In the genomic region with DNA sequence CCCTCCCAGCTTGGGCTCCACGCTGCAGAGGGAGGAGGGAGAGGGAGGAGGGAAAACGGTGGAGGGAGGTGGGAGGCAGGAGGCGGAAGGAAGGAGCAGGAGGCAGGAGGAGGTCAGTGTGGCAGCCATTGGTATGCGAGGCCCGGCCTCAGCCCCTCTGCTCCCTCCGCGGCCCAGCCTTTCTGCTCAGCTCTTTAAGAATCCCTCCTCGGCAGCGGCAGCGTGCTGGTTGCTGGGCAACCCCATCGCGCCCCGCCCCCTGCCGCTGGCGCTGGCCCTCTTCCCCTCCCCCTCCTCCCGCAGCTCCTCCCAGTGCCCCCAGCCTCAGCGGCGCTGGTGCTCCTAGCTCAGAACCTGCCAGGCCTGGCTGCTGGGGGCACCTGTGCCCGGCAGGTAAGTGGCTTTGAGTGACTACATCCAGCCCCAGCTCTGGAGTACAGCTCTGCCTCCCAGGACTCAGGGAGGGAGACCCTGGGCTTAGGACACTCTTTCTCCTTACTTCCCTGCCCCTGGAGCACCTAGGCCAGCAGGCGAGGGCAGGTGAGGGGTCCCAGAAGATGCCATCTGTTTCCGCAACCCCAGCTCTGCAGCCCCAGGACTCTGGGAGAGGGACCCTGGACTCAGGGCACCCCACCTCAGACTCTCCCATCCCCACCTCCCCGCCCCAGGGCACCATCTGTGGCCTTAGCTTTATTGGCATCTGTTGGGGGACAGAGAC, we compare ENCODE assay signal across 11 cellular contexts. TPM values are rescaled to one million over a fixed set of nuclear protein-coding genes. Genes with fewer than 3 reads are reported as not detected.
DNase-seq lines count a peak whose midpoint lies in the region; ATAC-seq and TF ChIP-seq lines count a peak whose summit lies in the region.
"Had no signal": no experiment of that assay in that cellular context is flagged by ENCODE, and none has a peak within 500 bp of the region (broad histone marks: within the 10 kb centered on the region; RNA-seq: fewer than 3 reads in every experiment).

No MANE protein-coding gene starts in this region.

- H3K9me3 Mint-ChIP-seq in WTC11, result no peaks in the 10 kb centered on the region

- H3K4me3 Mint-ChIP-seq in WTC11, result no peak overlapping the region

- POLR2A ChIA-PET in WTC11 (lab: Charles Lee), result interaction anchor here (0.6 to 1.6 kb wide), 5 partner anchors 28 to 173 kb away, joined by 4 to 8 read pairs (median 6); no protein-coding TSS in a partner anchor

- no peaks in the 10 kb centered on the region for H3K9me3 ChIP-seq in mesodermal cell (ENCODE audit: control insufficient read depth, low read length)

- H3K4me1 Mint-ChIP-seq in WTC11, result peaks cover 53% of the 10 kb centered on the region

- H3K36me3 Mint-ChIP-seq in WTC11, result no peaks in the 10 kb centered on the region

- WGBS in mesodermal cell (ENCODE audit: insufficient coverage in 2 of 2), 2 experiments, result 15 to 20% methylated on average over 9 to 13 of the region's 22 CpGs

- H3K27ac ChIP-seq in mesodermal cell (ENCODE audit: low read depth, low read length, severe bottlenecking), result peak overlapping the region; percentile 69
- H3K27ac ChIP-seq: 22Rv1 had no signal

- DNase-seq in DMS 273 (lab: John Stamatoyannopoulos, UW; ENCODE audit: unreplicated experiment), result peak; percentile 32
- no peak for DNase-seq in DMS 273 treated with DMSO at 0.1 percent for 48 hours (lab: John Stamatoyannopoulos, UW)
- peak; percentile 45 for DNase-seq in NCI-H128 (lab: John Stamatoyannopoulos, UW; ENCODE audit: unreplicated experiment)
- DNase-seq in WTC11 (ENCODE audit: low spot score), result peak; percentile 87
- no peak for DNase-seq in NCI-H226
- DNase-seq: amniotic stem cell, T1000 had no signal

- peaks cover 44% of the 10 kb centered on the region for H3K4me1 ChIP-seq in mesodermal cell (ENCODE audit: control insufficient read depth, insufficient read depth, low read length, poor library complexity, severe bottlenecking)

- ATAC-seq in WTC11, result peak; percentile 70
- ATAC-seq in HG03442 (IDR thresholded peaks at IDR 0.05; ENCODE audit: unreplicated experiment), result no peak
- no peak for ATAC-seq in HG02571 (IDR thresholded peaks at IDR 0.05; ENCODE audit: unreplicated experiment)

- CTCF ChIA-PET in WTC11 (lab: Charles Lee), result interaction anchor here (0.6 to 3.4 kb wide), 13 partner anchors 9 to 1034 kb away, joined by 3 to 37 read pairs (median 4); no protein-coding TSS in a partner anchor

- no peak overlapping the region for H3K4me3 ChIP-seq in mesodermal cell (ENCODE audit: extremely low read depth, insufficient read depth, low read length, poor library complexity, severe bottlenecking)

- no peaks in the 10 kb centered on the region for H3K36me3 ChIP-seq in mesodermal cell (ENCODE audit: control insufficient read depth, insufficient read depth, low read length)

- H3K27me3 Mint-ChIP-seq in WTC11 (ENCODE audit: low read depth), result peaks cover 69% of the 10 kb centered on the region

- no peak overlapping the region for H3K27ac Mint-ChIP-seq in WTC11

- no peak for TF ChIP-seq CTCF in WTC11 (IDR thresholded peaks at IDR 0.05)

TF ChIP-seq in WTC11, 78 proteins besides CTCF, POLR2A, EP300 and RAD21:
- TF ChIP-seq SMAD3 (CRISPR knock-in tag; IDR thresholded peaks at IDR 0.05; ENCODE audit: borderline replicate concordance), result no peak
- TF ChIP-seq, protein P1, sequence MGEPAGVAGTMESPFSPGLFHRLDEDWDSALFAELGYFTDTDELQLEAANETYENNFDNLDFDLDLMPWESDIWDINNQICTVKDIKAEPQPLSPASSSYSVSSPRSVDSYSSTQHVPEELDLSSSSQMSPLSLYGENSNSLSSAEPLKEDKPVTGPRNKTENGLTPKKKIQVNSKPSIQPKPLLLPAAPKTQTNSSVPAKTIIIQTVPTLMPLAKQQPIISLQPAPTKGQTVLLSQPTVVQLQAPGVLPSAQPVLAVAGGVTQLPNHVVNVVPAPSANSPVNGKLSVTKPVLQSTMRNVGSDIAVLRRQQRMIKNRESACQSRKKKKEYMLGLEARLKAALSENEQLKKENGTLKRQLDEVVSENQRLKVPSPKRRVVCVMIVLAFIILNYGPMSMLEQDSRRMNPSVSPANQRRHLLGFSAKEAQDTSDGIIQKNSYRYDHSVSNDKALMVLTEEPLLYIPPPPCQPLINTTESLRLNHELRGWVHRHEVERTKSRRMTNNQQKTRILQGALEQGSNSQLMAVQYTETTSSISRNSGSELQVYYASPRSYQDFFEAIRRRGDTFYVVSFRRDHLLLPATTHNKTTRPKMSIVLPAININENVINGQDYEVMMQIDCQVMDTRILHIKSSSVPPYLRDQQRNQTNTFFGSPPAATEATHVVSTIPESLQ (CRISPR knock-in tag; IDR thresholded peaks at IDR 0.05), result no peak
- no peak for TF ChIP-seq USF1 (CRISPR knock-in tag; IDR thresholded peaks at IDR 0.05)
- TF ChIP-seq ZNF121 (CRISPR knock-in tag; IDR thresholded peaks at IDR 0.05), result 0 out of 2 replicates have a peak, but pooled peaks have one; percentile 46
- no peak for TF ChIP-seq OVOL2 (CRISPR knock-in tag; IDR thresholded peaks at IDR 0.05; ENCODE audit: borderline replicate concordance)
- no peak for TF ChIP-seq ZNF138 (CRISPR knock-in tag; conservative IDR thresholded peaks at IDR 0.05)
- no peak; the same call in 1 of the 2 replicates for TF ChIP-seq ELF4 (CRISPR knock-in tag; IDR thresholded peaks at IDR 0.05; ENCODE audit: low read depth)
- TF ChIP-seq FOXP1 (CRISPR knock-in tag; IDR thresholded peaks at IDR 0.05; ENCODE audit: borderline replicate concordance), result peak; percentile 24; the same call in 1 of the 2 replicates
- no peak for TF ChIP-seq CREM (CRISPR knock-in tag; IDR thresholded peaks at IDR 0.05)
- TF ChIP-seq MXD4 (CRISPR knock-in tag; IDR thresholded peaks at IDR 0.05; ENCODE audit: borderline replicate concordance), result no peak
- 0 out of 2 replicates have a peak, but pooled peaks have one; percentile 27 for TF ChIP-seq ETV6 (CRISPR knock-in tag; IDR thresholded peaks at IDR 0.05)
- no peak for TF ChIP-seq ZNF219 (CRISPR knock-in tag; IDR thresholded peaks at IDR 0.05; ENCODE audit: borderline replicate concordance)
- TF ChIP-seq, protein P2, sequence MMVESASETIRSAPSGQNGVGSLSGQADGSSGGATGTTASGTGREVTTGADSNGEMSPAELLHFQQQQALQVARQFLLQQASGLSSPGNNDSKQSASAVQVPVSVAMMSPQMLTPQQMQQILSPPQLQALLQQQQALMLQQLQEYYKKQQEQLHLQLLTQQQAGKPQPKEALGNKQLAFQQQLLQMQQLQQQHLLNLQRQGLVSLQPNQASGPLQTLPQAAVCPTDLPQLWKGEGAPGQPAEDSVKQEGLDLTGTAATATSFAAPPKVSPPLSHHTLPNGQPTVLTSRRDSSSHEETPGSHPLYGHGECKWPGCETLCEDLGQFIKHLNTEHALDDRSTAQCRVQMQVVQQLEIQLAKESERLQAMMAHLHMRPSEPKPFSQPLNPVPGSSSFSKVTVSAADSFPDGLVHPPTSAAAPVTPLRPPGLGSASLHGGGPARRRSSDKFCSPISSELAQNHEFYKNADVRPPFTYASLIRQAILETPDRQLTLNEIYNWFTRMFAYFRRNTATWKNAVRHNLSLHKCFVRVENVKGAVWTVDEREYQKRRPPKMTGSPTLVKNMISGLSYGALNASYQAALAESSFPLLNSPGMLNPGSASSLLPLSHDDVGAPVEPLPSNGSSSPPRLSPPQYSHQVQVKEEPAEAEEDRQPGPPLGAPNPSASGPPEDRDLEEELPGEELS (CRISPR knock-in tag; IDR thresholded peaks at IDR 0.05), result 0 out of 2 replicates have a peak, but pooled peaks have one; percentile 10
- peak; percentile 51; the same call in 1 of the 2 replicates for TF ChIP-seq RELA (CRISPR knock-in tag; IDR thresholded peaks at IDR 0.05; ENCODE audit: borderline replicate concordance)
- no peak for TF ChIP-seq ZNF281 (CRISPR knock-in tag; IDR thresholded peaks at IDR 0.05)
- TF ChIP-seq ZNF263 (CRISPR knock-in tag; IDR thresholded peaks at IDR 0.05; ENCODE audit: low read depth), result peak; percentile 99
- TF ChIP-seq SP1 (CRISPR knock-in tag; conservative IDR thresholded peaks at IDR 0.05), result peak; percentile 53; the same call in 1 of the 2 replicates

RNA-seq across cellular contexts. Expression of gene FLRT1, which starts 7.2 kb away (rescaled TPM):
- total RNA-seq in WTC11 (2021), result 0.14 to 0.20 TPM (median 0.16 TPM) in 3 replicates
- 0.63 TPM for polyA plus RNA-seq in mesodermal cell (2013, experiment 1 of 2)
- 0.51 TPM for polyA plus RNA-seq in mesodermal cell (2013, experiment 2 of 2)

RNA-seq across cellular contexts. Expression of gene OTUB1, which starts 42.3 kb away (rescaled TPM):
- 94.3 to 112 TPM (median 99.3 TPM) in 3 replicates for total RNA-seq in WTC11 (2021)
- polyA plus RNA-seq in mesodermal cell (2013, experiment 1 of 2), result 131 TPM
- 108 TPM for polyA plus RNA-seq in mesodermal cell (2013, experiment 2 of 2)

RNA-seq across cellular contexts. Expression of gene COX8A, which starts 54.1 kb away (rescaled TPM):
- total RNA-seq in WTC11 (2021), result 518 to 587 TPM (median 554 TPM) in 3 replicates
- 375 TPM for polyA plus RNA-seq in mesodermal cell (2013, experiment 1 of 2)
- 310 TPM for polyA plus RNA-seq in mesodermal cell (2013, experiment 2 of 2)

Comparison
In these comparisons a context has a peak if more than half of its experiments do, and no peak if none do; other contexts are left out.
1. DNase-seq: peak in DMS 273 (single experiment), NCI-H128 (single experiment) and WTC11 (single experiment); none in DMS 273 treated with DMSO at 0.1 percent for 48 hours (single experiment) and NCI-H226 (single experiment).